Comparison of ENCODE assay signal across 1 cellular context in genomic region chr16:2036200-2036966, GRCh38.
A peak's percentile ranks its signal among the peaks of the same experiment; 100 is the strongest.
TF ChIP-seq lines count a peak whose summit lies in the region.

No MANE protein-coding gene starts in this region.

TF ChIP-seq in HepG2, 621 proteins besides CTCF, POLR2A, EP300 and RAD21 (continued from another document and continues in another):
- TF ChIP-seq PRDM10 (CRISPR knock-in tag; IDR thresholded peaks at IDR 0.05; ENCODE audit: low read depth) (no peak), ZNF274 (CRISPR knock-in tag; IDR thresholded peaks at IDR 0.05) (no peak), ZFP41 (CRISPR knock-in tag; IDR thresholded peaks at IDR 0.05; ENCODE audit: borderline replicate concordance) (no peak), ZBTB7B (CRISPR knock-in tag; IDR thresholded peaks at IDR 0.05) (peak; percentile 41; the same call in 1 of the 2 replicates), TARDBP (CRISPR knock-in tag; IDR thresholded peaks at IDR 0.05) (peak; percentile 56), ZNF350 (CRISPR knock-in tag; IDR thresholded peaks at IDR 0.05; ENCODE audit: borderline replicate concordance, low read depth) (no peak; the same call in 1 of the 2 replicates), SPEN (CRISPR knock-in tag; IDR thresholded peaks at IDR 0.05; ENCODE audit: low read depth) (no peak), ZNF232 (CRISPR knock-in tag; IDR thresholded peaks at IDR 0.05; ENCODE audit: borderline replicate concordance) (no peak), MAFG (CRISPR knock-in tag; IDR thresholded peaks at IDR 0.05) (no peak), SIX1 (CRISPR knock-in tag; IDR thresholded peaks at IDR 0.05; ENCODE audit: borderline replicate concordance) (no peak), ZNF343 (CRISPR knock-in tag; IDR thresholded peaks at IDR 0.05) (no peak), EED (CRISPR knock-in tag; IDR thresholded peaks at IDR 0.05) (no peak), ZNF441 (CRISPR knock-in tag; IDR thresholded peaks at IDR 0.05; ENCODE audit: borderline replicate concordance) (no peak), SP140L (CRISPR knock-in tag; IDR thresholded peaks at IDR 0.05; ENCODE audit: borderline replicate concordance) (no peak), ZNF562 (CRISPR knock-in tag; IDR thresholded peaks at IDR 0.05; ENCODE audit: borderline replicate concordance) (no peak), CBFB (CRISPR knock-in tag; IDR thresholded peaks at IDR 0.05) (no peak), SNAPC5 (CRISPR knock-in tag; IDR thresholded peaks at IDR 0.05; ENCODE audit: borderline replicate concordance) (0 out of 2 replicates have a peak, but pooled peaks have one; percentile 34), ZNF382 (CRISPR knock-in tag; IDR thresholded peaks at IDR 0.05; ENCODE audit: borderline replicate concordance) (no peak), TAF15 (IDR thresholded peaks at IDR 0.05; ENCODE audit: low read depth, low read length, poor library complexity, severe bottlenecking) (no peak), JUNB (CRISPR knock-in tag; IDR thresholded peaks at IDR 0.05; ENCODE audit: borderline replicate concordance) (no peak), THAP7 (CRISPR knock-in tag; IDR thresholded peaks at IDR 0.05) (peak; percentile 21; the same call in 1 of the 2 replicates)
- TF ChIP-seq, protein P1, sequence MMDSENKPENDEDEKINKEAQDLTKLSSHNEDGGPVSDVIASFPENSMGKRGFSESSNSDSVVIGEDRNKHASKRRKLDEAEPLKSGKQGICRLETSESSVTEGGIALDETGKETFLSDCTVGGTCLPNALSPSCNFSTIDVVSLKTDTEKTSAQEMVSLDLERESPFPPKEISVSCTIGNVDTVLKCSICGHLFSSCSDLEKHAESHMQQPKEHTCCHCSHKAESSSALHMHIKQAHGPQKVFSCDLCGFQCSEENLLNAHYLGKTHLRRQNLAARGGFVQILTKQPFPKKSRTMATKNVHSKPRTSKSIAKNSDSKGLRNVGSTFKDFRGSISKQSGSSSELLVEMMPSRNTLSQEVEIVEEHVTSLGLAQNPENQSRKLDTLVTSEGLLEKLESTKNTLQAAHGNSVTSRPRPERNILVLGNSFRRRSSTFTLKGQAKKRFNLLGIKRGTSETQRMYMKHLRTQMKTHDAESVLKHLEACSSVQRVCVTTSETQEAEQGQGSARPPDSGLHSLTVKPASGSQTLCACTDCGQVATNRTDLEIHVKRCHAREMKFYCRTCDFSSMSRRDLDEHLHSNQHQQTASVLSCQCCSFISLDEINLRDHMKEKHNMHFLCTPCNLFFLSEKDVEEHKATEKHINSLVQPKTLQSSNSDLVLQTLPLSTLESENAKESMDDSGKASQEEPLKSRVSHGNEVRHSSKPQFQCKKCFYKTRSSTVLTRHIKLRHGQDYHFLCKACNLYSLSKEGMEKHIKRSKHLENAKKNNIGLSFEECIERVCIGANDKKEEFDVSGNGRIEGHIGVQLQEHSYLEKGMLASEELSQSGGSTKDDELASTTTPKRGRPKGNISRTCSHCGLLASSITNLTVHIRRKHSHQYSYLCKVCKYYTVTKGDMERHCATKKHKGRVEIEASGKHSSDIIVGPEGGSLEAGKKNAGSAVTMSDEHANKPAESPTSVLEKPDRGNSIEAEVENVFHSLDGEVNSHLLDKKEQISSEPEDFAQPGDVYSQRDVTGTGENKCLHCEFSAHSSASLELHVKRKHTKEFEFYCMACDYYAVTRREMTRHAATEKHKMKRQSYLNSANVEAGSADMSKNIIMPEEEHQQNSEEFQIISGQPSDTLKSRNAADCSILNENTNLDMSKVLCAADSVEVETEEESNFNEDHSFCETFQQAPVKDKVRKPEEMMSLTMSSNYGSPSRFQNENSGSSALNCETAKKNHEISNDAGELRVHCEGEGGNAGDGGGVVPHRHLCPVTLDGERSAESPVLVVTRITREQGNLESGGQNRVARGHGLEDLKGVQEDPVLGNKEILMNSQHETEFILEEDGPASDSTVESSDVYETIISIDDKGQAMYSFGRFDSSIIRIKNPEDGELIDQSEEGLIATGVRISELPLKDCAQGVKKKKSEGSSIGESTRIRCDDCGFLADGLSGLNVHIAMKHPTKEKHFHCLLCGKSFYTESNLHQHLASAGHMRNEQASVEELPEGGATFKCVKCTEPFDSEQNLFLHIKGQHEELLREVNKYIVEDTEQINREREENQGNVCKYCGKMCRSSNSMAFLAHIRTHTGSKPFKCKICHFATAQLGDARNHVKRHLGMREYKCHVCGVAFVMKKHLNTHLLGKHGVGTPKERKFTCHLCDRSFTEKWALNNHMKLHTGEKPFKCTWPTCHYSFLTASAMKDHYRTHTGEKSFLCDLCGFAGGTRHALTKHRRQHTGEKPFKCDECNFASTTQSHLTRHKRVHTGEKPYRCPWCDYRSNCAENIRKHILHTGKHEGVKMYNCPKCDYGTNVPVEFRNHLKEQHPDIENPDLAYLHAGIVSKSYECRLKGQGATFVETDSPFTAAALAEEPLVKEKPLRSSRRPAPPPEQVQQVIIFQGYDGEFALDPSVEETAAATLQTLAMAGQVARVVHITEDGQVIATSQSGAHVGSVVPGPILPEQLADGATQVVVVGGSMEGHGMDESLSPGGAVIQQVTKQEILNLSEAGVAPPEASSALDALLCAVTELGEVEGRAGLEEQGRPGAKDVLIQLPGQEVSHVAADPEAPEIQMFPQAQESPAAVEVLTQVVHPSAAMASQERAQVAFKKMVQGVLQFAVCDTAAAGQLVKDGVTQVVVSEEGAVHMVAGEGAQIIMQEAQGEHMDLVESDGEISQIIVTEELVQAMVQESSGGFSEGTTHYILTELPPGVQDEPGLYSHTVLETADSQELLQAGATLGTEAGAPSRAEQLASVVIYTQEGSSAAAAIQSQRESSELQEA (CRISPR knock-in tag; IDR thresholded peaks at IDR 0.05; ENCODE audit: not compliant biosample characterization), result peak; percentile 13
- TF ChIP-seq, protein P2, sequence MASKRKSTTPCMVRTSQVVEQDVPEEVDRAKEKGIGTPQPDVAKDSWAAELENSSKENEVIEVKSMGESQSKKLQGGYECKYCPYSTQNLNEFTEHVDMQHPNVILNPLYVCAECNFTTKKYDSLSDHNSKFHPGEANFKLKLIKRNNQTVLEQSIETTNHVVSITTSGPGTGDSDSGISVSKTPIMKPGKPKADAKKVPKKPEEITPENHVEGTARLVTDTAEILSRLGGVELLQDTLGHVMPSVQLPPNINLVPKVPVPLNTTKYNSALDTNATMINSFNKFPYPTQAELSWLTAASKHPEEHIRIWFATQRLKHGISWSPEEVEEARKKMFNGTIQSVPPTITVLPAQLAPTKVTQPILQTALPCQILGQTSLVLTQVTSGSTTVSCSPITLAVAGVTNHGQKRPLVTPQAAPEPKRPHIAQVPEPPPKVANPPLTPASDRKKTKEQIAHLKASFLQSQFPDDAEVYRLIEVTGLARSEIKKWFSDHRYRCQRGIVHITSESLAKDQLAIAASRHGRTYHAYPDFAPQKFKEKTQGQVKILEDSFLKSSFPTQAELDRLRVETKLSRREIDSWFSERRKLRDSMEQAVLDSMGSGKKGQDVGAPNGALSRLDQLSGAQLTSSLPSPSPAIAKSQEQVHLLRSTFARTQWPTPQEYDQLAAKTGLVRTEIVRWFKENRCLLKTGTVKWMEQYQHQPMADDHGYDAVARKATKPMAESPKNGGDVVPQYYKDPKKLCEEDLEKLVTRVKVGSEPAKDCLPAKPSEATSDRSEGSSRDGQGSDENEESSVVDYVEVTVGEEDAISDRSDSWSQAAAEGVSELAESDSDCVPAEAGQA (IDR thresholded peaks at IDR 0.05; ENCODE audit: low read depth), result no peak
- TF ChIP-seq, protein P2 (CRISPR knock-in tag; IDR thresholded peaks at IDR 0.05; ENCODE audit: borderline replicate concordance), result no peak
- TF ChIP-seq, protein P3, sequence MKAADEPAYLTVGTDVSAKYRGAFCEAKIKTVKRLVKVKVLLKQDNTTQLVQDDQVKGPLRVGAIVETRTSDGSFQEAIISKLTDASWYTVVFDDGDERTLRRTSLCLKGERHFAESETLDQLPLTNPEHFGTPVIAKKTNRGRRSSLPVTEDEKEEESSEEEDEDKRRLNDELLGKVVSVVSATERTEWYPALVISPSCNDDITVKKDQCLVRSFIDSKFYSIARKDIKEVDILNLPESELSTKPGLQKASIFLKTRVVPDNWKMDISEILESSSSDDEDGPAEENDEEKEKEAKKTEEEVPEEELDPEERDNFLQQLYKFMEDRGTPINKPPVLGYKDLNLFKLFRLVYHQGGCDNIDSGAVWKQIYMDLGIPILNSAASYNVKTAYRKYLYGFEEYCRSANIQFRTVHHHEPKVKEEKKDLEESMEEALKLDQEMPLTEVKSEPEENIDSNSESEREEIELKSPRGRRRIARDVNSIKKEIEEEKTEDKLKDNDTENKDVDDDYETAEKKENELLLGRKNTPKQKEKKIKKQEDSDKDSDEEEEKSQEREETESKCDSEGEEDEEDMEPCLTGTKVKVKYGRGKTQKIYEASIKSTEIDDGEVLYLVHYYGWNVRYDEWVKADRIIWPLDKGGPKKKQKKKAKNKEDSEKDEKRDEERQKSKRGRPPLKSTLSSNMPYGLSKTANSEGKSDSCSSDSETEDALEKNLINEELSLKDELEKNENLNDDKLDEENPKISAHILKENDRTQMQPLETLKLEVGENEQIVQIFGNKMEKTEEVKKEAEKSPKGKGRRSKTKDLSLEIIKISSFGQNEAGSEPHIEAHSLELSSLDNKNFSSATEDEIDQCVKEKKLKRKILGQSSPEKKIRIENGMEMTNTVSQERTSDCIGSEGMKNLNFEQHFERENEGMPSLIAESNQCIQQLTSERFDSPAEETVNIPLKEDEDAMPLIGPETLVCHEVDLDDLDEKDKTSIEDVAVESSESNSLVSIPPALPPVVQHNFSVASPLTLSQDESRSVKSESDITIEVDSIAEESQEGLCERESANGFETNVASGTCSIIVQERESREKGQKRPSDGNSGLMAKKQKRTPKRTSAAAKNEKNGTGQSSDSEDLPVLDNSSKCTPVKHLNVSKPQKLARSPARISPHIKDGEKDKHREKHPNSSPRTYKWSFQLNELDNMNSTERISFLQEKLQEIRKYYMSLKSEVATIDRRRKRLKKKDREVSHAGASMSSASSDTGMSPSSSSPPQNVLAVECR (CRISPR knock-in tag; IDR thresholded peaks at IDR 0.05; ENCODE audit: borderline replicate concordance), result 0 out of 2 replicates have a peak, but pooled peaks have one; percentile 11
- TF ChIP-seq, protein P4, sequence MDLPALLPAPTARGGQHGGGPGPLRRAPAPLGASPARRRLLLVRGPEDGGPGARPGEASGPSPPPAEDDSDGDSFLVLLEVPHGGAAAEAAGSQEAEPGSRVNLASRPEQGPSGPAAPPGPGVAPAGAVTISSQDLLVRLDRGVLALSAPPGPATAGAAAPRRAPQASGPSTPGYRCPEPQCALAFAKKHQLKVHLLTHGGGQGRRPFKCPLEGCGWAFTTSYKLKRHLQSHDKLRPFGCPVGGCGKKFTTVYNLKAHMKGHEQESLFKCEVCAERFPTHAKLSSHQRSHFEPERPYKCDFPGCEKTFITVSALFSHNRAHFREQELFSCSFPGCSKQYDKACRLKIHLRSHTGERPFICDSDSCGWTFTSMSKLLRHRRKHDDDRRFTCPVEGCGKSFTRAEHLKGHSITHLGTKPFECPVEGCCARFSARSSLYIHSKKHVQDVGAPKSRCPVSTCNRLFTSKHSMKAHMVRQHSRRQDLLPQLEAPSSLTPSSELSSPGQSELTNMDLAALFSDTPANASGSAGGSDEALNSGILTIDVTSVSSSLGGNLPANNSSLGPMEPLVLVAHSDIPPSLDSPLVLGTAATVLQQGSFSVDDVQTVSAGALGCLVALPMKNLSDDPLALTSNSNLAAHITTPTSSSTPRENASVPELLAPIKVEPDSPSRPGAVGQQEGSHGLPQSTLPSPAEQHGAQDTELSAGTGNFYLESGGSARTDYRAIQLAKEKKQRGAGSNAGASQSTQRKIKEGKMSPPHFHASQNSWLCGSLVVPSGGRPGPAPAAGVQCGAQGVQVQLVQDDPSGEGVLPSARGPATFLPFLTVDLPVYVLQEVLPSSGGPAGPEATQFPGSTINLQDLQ (CRISPR knock-in tag; IDR thresholded peaks at IDR 0.05), result no peak
